ENCODE assay signal across 11 cellular contexts in the genomic region with DNA sequence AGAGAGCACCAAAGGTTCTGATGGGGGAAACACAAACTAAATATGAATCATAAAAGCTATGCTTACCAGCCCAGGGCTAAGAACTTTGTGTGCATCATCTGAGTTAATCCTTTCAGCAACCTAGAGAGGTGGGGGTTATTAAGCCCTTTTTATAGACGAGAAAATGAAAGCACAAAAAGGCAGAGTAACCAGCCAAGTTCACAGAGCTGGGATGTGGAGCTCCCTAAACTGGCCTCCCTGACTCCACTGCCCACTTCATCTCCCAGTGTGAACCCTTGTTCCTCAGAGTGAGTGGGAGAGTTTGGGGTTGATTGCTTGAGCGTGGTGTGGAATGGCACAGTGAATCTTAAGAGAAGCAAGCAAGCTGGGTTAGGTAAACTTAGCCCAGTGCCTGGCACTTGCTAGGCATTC. TPM values are rescaled to one million over a fixed set of nuclear protein-coding genes. Genes with fewer than 3 reads are reported as not detected.
A peak's percentile ranks its signal among the peaks of the same experiment; 100 is the strongest.
DNase-seq lines count a peak whose midpoint lies in the region; ATAC-seq, FAIRE-seq and TF ChIP-seq lines count a peak whose summit lies in the region.
"Had no signal": no experiment of that assay in that cellular context is flagged by ENCODE, and none has a peak within 500 bp of the region (broad histone marks: within the 10 kb centered on the region; RNA-seq: fewer than 3 reads in every experiment).

No MANE protein-coding gene starts in this region.

- H3K4me3 Mint-ChIP-seq in activated T-cell treated with anti-CD3 and anti-CD28 coated beads, Interleukin-2, amount 50 U/mL, for 72 hours: peak overlapping the region; percentile 61 to 68
- H3K4me3 Mint-ChIP-seq: central memory CD8-positive, alpha-beta T cell had no signal

- FAIRE-seq in keratinocyte (lab: Jason Lieb, UNC) (no peak), GM12891 (lab: Jason Lieb, UNC) (no peak)

- H3K27me3 ChIP-seq in keratinocyte (ENCODE audit: control insufficient read depth, extremely low read depth, insufficient read depth, low read length) (no peaks in the 10 kb centered on the region), tibial nerve (no peaks in the 10 kb centered on the region)
- H3K27me3 ChIP-seq: BE2C had no signal

- H3K9me1 ChIP-seq in keratinocyte (ENCODE audit: control insufficient read depth, extremely low read depth, insufficient read depth, low read length): no peaks in the 10 kb centered on the region

- dilution Hi-C loops in keratinocyte (cut with MboI; ENCODE audit: extremely low pct_ligation_motif_present, low sequenced_read_pairs): no loop called here

- no peak for TF ChIP-seq CTCF in keratinocyte (optimal IDR thresholded peaks at IDR 0.05 in 1 of 3, IDR thresholded peaks at IDR 0.05 in 1 of 3, conservative IDR thresholded peaks at IDR 0.05 in 1 of 3; ENCODE audit: extremely low read depth in 1 of 3, insufficient read depth in 2 of 3, low read length in 3 of 3)
- TF ChIP-seq CTCF in tibial nerve (IDR thresholded peaks at IDR 0.05): no peak

- no peak for TF ChIP-seq EP300 in tibial nerve (IDR thresholded peaks at IDR 0.05)

- TF ChIP-seq POLR2A in tibial nerve (IDR thresholded peaks at IDR 0.05) (no peak), GM12891 (IDR thresholded peaks at IDR 0.05; ENCODE audit: low read depth, low read length) (no peak)

- H3K4me2 ChIP-seq in keratinocyte (ENCODE audit: control insufficient read depth, extremely low read depth, insufficient read depth, low read depth, low read length): peak overlapping the region; percentile 65

- H3K27ac Mint-ChIP-seq in activated T-cell treated with anti-CD3 and anti-CD28 coated beads, Interleukin-2, amount 50 U/mL, for 72 hours: no peak overlapping the region

- no peaks in the 10 kb centered on the region for H4K20me1 ChIP-seq in keratinocyte (ENCODE audit: control insufficient read depth, extremely low read depth, insufficient read depth, low read length)

- H3K9me3 ChIP-seq in keratinocyte (ENCODE audit: control insufficient read depth, low read depth, low read length) (no peaks in the 10 kb centered on the region), tibial nerve (no peaks in the 10 kb centered on the region)
- H3K9me3 ChIP-seq: BE2C had no signal

- H3K9me3 Mint-ChIP-seq in activated T-cell treated with anti-CD3 and anti-CD28 coated beads, Interleukin-2, amount 50 U/mL, for 72 hours: no peaks in the 10 kb centered on the region
- H3K9me3 Mint-ChIP-seq: central memory CD8-positive, alpha-beta T cell had no signal

- peak overlapping the region in 2 of 3 experiments; percentile 0 to 18 for H3K4me3 ChIP-seq in keratinocyte (ENCODE audit: control insufficient read depth in 2 of 3, extremely low read depth in 1 of 3, insufficient read depth in 2 of 3, low read depth in 1 of 3, low read length in 3 of 3)
- no peak overlapping the region for H3K4me3 ChIP-seq in tibial nerve

- no peak for DNase-seq in activated T-cell treated with anti-CD3 and anti-CD28 coated beads, Interleukin-2, amount 50 U/mL, for 72 hours
- DNase-seq in activated T-cell treated with anti-CD3 and anti-CD28 coated beads, Interleukin-2, amount 50 U/mL, for 1 hour: no peak
- DNase-seq in SW480 (ENCODE audit: low spot score) (peak; percentile 36), keratinocyte (ENCODE audit: low read depth, low spot score) (no peak), tibial nerve (ENCODE audit: low spot score in 2 of 2) (no peak), GM12891 (ENCODE audit: insufficient read length, low spot score) (no peak), left lobe of liver (ENCODE audit: low spot score) (no peak)
- DNase-seq: BE2C, hippocampal formation had no signal

- 24 to 25% methylated on average over 2 of the region's 2 CpGs for WGBS in tibial nerve, 2 donors

- no peaks in the 10 kb centered on the region for H3K79me2 ChIP-seq in keratinocyte (ENCODE audit: control insufficient read depth, insufficient read depth, low read length)

- peak overlapping the region; percentile 90 for H3K27ac ChIP-seq in keratinocyte (ENCODE audit: control insufficient read depth, insufficient read depth, low read length)
- peak overlapping the region in 3 of 4 donors; percentile 44 to 66 (median 49) for H3K27ac ChIP-seq in tibial nerve

- H3K4me1 Mint-ChIP-seq in activated T-cell treated with anti-CD3 and anti-CD28 coated beads, Interleukin-2, amount 50 U/mL, for 72 hours (ENCODE audit: low read depth): no peaks in the 10 kb centered on the region

- H3K36me3 ChIP-seq in keratinocyte (ENCODE audit: control insufficient read depth in 2 of 2, extremely low read depth in 1 of 2, insufficient read depth in 2 of 2, low read length in 2 of 2) (no peaks in the 10 kb centered on the region), tibial nerve (no peaks in the 10 kb centered on the region)
- H3K36me3 ChIP-seq: BE2C had no signal

- peaks cover 50% of the 10 kb centered on the region for H3K4me1 ChIP-seq in keratinocyte (ENCODE audit: control insufficient read depth, extremely low read depth, insufficient read depth, low read length)
- H3K4me1 ChIP-seq in tibial nerve: peaks cover 0 to 34% (median 12%) of the 10 kb centered on the region in 4 donors

- peak overlapping the region; percentile 78 for H3K9ac ChIP-seq in keratinocyte (ENCODE audit: control insufficient read depth, extremely low read depth, insufficient read depth, low read length)

- ATAC-seq in activated T-cell treated with anti-CD3 and anti-CD28 coated beads, Interleukin-2, amount 50 U/mL, for 72 hours (replicated peaks in 1 of 2): no peak
- ATAC-seq in GM18861 (IDR thresholded peaks at IDR 0.05; ENCODE audit: unreplicated experiment) (no peak), left lobe of liver (no peak)

- peaks cover 40% of the 10 kb centered on the region for H3K27me3 Mint-ChIP-seq in activated T-cell treated with anti-CD3 and anti-CD28 coated beads, Interleukin-2, amount 50 U/mL, for 72 hours (ENCODE audit: low read depth)
- H3K27me3 Mint-ChIP-seq: central memory CD8-positive, alpha-beta T cell had no signal

- no peak overlapping the region for H2AFZ ChIP-seq in keratinocyte (ENCODE audit: control insufficient read depth, low read length)

- no peaks in the 10 kb centered on the region for H3K36me3 Mint-ChIP-seq in activated T-cell treated with anti-CD3 and anti-CD28 coated beads, Interleukin-2, amount 50 U/mL, for 72 hours (ENCODE audit: insufficient read depth in 2 of 2)

TF ChIP-seq in GM12891, 5 proteins besides CTCF, POLR2A, EP300 and RAD21:
- TF ChIP-seq POLR2AphosphoS5 (IDR thresholded peaks at IDR 0.05; ENCODE audit: low read depth, low read length): no peak
- no peak for TF ChIP-seq TAF1 (IDR thresholded peaks at IDR 0.05; ENCODE audit: low read depth, low read length)
- no peak for TF ChIP-seq PAX5 (IDR thresholded peaks at IDR 0.05; ENCODE audit: insufficient read depth, low read length, severe bottlenecking)
- TF ChIP-seq POU2F2 (IDR thresholded peaks at IDR 0.05; ENCODE audit: low read depth, low read length): no peak
- TF ChIP-seq SPI1 (IDR thresholded peaks at IDR 0.05; ENCODE audit: low read depth, low read length): no peak

RNA-seq across cellular contexts. Expression of a gene that starts 10.8 kb away (rescaled TPM):
- 1 to 10 TPM; 3.1 to 3.2 TPM for total RNA-seq in activated T-cell treated with anti-CD3 and anti-CD28 coated beads, Interleukin-2, amount 50 U/mL, for 72 hours
- polyA plus RNA-seq in keratinocyte: 51.2 to 95.4 TPM (median 77.2 TPM) in 3 replicates
- 38.7 TPM for polyA plus RNA-seq in keratinocyte (2011; ENCODE audit: low read depth)
- polyA plus RNA-seq in keratinocyte (2011; cell fraction: cytosol; rRNA removed): 67.5 and 68.4 TPM in 2 replicates
- polyA plus RNA-seq in keratinocyte (2011; cell fraction: nucleus; rRNA removed): 113 and 127 TPM in 2 replicates
- 50.7 and 81.5 TPM in 2 replicates for polyA plus RNA-seq in keratinocyte (2012; ENCODE audit: low replicate concordance)
- polyA minus RNA-seq in keratinocyte: 46.0 to 84.4 TPM (median 64.1 TPM) in 3 replicates
- 90.7 TPM for polyA minus RNA-seq in keratinocyte (2011; cell fraction: cytosol; rRNA and poly(A)+ RNA removed)
- polyA minus RNA-seq in keratinocyte (2011; cell fraction: nucleus; rRNA and poly(A)+ RNA removed): 83.5 and 121 TPM in 2 replicates
- total RNA-seq in tibial nerve (10 to 100 TPM; 26.2 to 41.8 (median 36.5) TPM), left lobe of liver (16.8 TPM)
- 2.4 TPM for polyA plus RNA-seq in GM12891 (2012; ENCODE audit: low read depth, missing spikeins)

Comparison
In these comparisons a context has a peak if more than half of its experiments do, and no peak if none do; other contexts are left out.
1. H3K4me3 ChIP-seq: peak in keratinocyte (2 of 3); none in tibial nerve (0 of 4).